20 cellular contexts compared by ENCODE assay signal in the genomic region with DNA sequence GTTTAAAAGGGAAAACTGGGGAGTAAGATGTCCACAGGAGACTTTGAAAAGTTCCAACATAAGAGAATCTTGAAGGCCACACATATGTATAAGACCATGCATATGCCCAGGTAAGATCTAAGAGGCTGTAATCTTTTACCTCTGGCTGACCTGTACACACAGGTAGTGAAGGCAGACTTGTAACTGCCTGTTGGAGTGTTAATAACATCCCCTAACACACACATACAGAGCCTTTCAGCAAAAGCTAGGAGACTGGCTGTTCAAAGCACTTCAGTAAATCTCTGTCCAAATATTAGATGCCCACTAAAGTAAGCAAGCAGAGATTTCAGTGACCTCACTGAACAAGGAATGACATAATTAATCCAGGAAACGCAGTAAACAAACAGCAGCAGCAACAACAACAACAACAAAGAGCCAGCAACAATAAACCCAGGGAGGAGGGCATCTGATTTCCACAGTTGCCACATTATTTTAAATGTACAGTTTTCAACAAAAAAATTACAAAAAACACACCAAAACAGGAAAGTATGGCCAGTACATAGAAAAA. TPM values are rescaled to one million over a fixed set of nuclear protein-coding genes. Genes with fewer than 3 reads are reported as not detected.
DNase-seq lines count a peak whose midpoint lies in the region; ATAC-seq and TF ChIP-seq lines count a peak whose summit lies in the region.
"Had no signal": no experiment of that assay in that cellular context is flagged by ENCODE, and none has a peak within 500 bp of the region (broad histone marks: within the 10 kb centered on the region; RNA-seq: fewer than 3 reads in every experiment).

No MANE protein-coding gene starts in this region.

- H3K27ac Mint-ChIP-seq in T-helper 2 cell treated with Interferon-gamma antibody and Interleukin-4, amounts not matched to agents 5 μg/mL and 100 μg/mL, for 36 hours = peak overlapping the region; percentile 24
- peak overlapping the region; percentile 61 for H3K27ac Mint-ChIP-seq in endothelial cell (ENCODE audit: unreplicated experiment)
- H3K27ac Mint-ChIP-seq in osteocyte (ENCODE audit: unreplicated experiment) = peak overlapping the region; percentile 86
- H3K27ac Mint-ChIP-seq: CD4-positive, CD25-positive, alpha-beta regulatory T cell had no signal

- peaks cover 5% of the 10 kb centered on the region for H3K9me3 Mint-ChIP-seq in T-helper 2 cell treated with Interferon-gamma antibody and Interleukin-4, amounts not matched to agents 5 μg/mL and 100 μg/mL, for 36 hours
- H3K9me3 Mint-ChIP-seq in endothelial cell (ENCODE audit: unreplicated experiment) (no peaks in the 10 kb centered on the region), osteocyte (ENCODE audit: unreplicated experiment) (peaks cover 29% of the 10 kb centered on the region)
- H3K9me3 Mint-ChIP-seq: CD4-positive, CD25-positive, alpha-beta regulatory T cell had no signal

- DNase-seq in T-helper 2 cell treated with Interferon-gamma antibody and Interleukin-4, amounts not matched to agents 5 μg/mL and 100 μg/mL, for 36 hours (ENCODE audit: low spot score) = no peak
- DNase-seq in T-helper 2 cell (no peak), NCI-H2029 (lab: John Stamatoyannopoulos, UW) (peak; percentile 36), endothelial cell (ENCODE audit: low spot score) (no peak), osteocyte (ENCODE audit: extremely low spot score, unreplicated experiment) (no peak), medulla oblongata (ENCODE audit: extremely low spot score) (no peak), LoVo (ENCODE audit: low spot score) (no peak)
- DNase-seq: AML-193; CD4-positive, CD25-positive, alpha-beta regulatory T cell; H7; Karpas-422; NCI-H1436; NCI-H2107; NCI-H226; NCI-H526 treated with DMSO at 0.1 percent for 48 hours; SK-N-SH had no signal

- H3K27me3 Mint-ChIP-seq in T-helper 2 cell treated with Interferon-gamma antibody and Interleukin-4, amounts not matched to agents 5 μg/mL and 100 μg/mL, for 36 hours (ENCODE audit: low read depth) = no peaks in the 10 kb centered on the region
- peaks cover 2% of the 10 kb centered on the region for H3K27me3 Mint-ChIP-seq in endothelial cell (ENCODE audit: unreplicated experiment)
- H3K27me3 Mint-ChIP-seq in osteocyte (ENCODE audit: unreplicated experiment) = no peaks in the 10 kb centered on the region
- H3K27me3 Mint-ChIP-seq: CD4-positive, CD25-positive, alpha-beta regulatory T cell had no signal

- H3K4me3 Mint-ChIP-seq in T-helper 2 cell treated with Interferon-gamma antibody and Interleukin-4, amounts not matched to agents 5 μg/mL and 100 μg/mL, for 36 hours = no peak overlapping the region
- H3K4me3 Mint-ChIP-seq in endothelial cell (ENCODE audit: unreplicated experiment) (no peak overlapping the region), osteocyte (ENCODE audit: unreplicated experiment) (peak overlapping the region; percentile 50)
- H3K4me3 Mint-ChIP-seq: CD4-positive, CD25-positive, alpha-beta regulatory T cell had no signal

- TF ChIP-seq CTCF in endothelial cell (IDR thresholded peaks at IDR 0.05; ENCODE audit: unreplicated experiment) = no peak
- no peak for TF ChIP-seq CTCF in osteocyte (IDR thresholded peaks at IDR 0.05)

- peaks cover 69% of the 10 kb centered on the region for H3K36me3 Mint-ChIP-seq in T-helper 2 cell treated with Interferon-gamma antibody and Interleukin-4, amounts not matched to agents 5 μg/mL and 100 μg/mL, for 36 hours (ENCODE audit: low read depth)
- H3K36me3 Mint-ChIP-seq in endothelial cell (ENCODE audit: low read depth, unreplicated experiment) = peaks cover 50% of the 10 kb centered on the region
- H3K36me3 Mint-ChIP-seq in osteocyte (ENCODE audit: unreplicated experiment) = peaks cover 65% of the 10 kb centered on the region

- peaks cover 16% of the 10 kb centered on the region for H3K4me1 Mint-ChIP-seq in T-helper 2 cell treated with Interferon-gamma antibody and Interleukin-4, amounts not matched to agents 5 μg/mL and 100 μg/mL, for 36 hours (ENCODE audit: low read depth)
- peaks cover 4% of the 10 kb centered on the region for H3K4me1 Mint-ChIP-seq in endothelial cell (ENCODE audit: unreplicated experiment)
- peaks cover 23% of the 10 kb centered on the region for H3K4me1 Mint-ChIP-seq in osteocyte (ENCODE audit: unreplicated experiment)

- no peak for ATAC-seq in GM18511 (IDR thresholded peaks at IDR 0.05; ENCODE audit: unreplicated experiment)
- ATAC-seq: A549, Panc1, Right ventricle myocardium inferior had no signal

RNA-seq across cellular contexts. Expression of a gene that starts 15.0 kb away (rescaled TPM):
- total RNA-seq in endothelial cell (ENCODE audit: unreplicated experiment) = 109 TPM
- total RNA-seq in osteocyte = 49.2 and 50.2 TPM in 2 replicates

RNA-seq across cellular contexts. Expression of a gene that starts 59.7 kb away (rescaled TPM):
- total RNA-seq in endothelial cell (ENCODE audit: unreplicated experiment) (0.59 TPM), osteocyte (0.39 TPM in 1 of 2 replicates, not detected in the other)
- total RNA-seq: H7, Right ventricle myocardium inferior had no signal

Comparison
In these comparisons a context has a peak if more than half of its experiments do, and no peak if none do; other contexts are left out.
1. H3K27ac Mint-ChIP-seq: peak in every context shown above with its lines; median percentile 86 in osteocyte; 61 in endothelial cell; 24 in T-helper 2 cell treated with Interferon-gamma antibody and Interleukin-4, amounts not matched to agents 5 μg/mL and 100 μg/mL, for 36 hours.